ENCODE assay signal across 26 cellular contexts in genomic region chr2:33018271-33018670, GRCh38.
A peak's percentile ranks its signal among the peaks of the same experiment; 100 is the strongest.
DNase-seq lines count a peak whose midpoint lies in the region; ATAC-seq and TF ChIP-seq lines count a peak whose summit lies in the region.
"Had no signal": no experiment of that assay in that cellular context is flagged by ENCODE, and none has a peak within 500 bp of the region (broad histone marks: within the 10 kb centered on the region; RNA-seq: fewer than 3 reads in every experiment).

No MANE protein-coding gene starts in this region.

- H3K23ac ChIP-seq in trophoblast cell (ENCODE audit: low read length): no peak overlapping the region

- no peak overlapping the region for H2AK5ac ChIP-seq in trophoblast cell (ENCODE audit: low read length)

- H3K4ac ChIP-seq in trophoblast cell (ENCODE audit: low read depth, low read length): no peak overlapping the region

- H3K4me1 ChIP-seq in cardiac muscle cell (ENCODE audit: low read depth) (peaks cover 87% of the 10 kb centered on the region), GM23338 (ENCODE audit: insufficient read depth) (peaks cover 18% of the 10 kb centered on the region; the same call in 1 of the 2 replicates), trophoblast cell (ENCODE audit: control insufficient read depth in 1 of 2, insufficient read depth in 2 of 2, low read length in 2 of 2) (peaks cover 6 to 12% of the 10 kb centered on the region in 2 experiments), esophagus squamous epithelium (peaks cover 8 to 23% (median 10%) of the 10 kb centered on the region in 3 donors)
- H3K4me1 ChIP-seq: BLaER1, testis had no signal

- H3F3A ChIP-seq in GM23338 (replicated peaks; ENCODE audit: low read depth): no peaks in the 10 kb centered on the region

- H3K18ac ChIP-seq in trophoblast cell (ENCODE audit: low read length): no peak overlapping the region

- no peak overlapping the region for H3K14ac ChIP-seq in trophoblast cell (ENCODE audit: low read length)

- intact Hi-C loops in Right ventricle myocardium inferior (cut with DNase I) (no loop called here), esophagus squamous epithelium (cut with DNase I) (no loop called here)

- no peak overlapping the region for H3K4me3 ChIP-seq in cardiac muscle cell
- no peak overlapping the region for H3K4me3 ChIP-seq in GM23338
- no peak overlapping the region for H3K4me3 ChIP-seq in trophoblast cell (ENCODE audit: low read depth, low read length)
- no peak overlapping the region for H3K4me3 ChIP-seq in esophagus squamous epithelium
- H3K4me3 ChIP-seq: BLaER1, testis, uterus had no signal

- H3K27ac ChIP-seq in cardiac muscle cell (peak overlapping the region; percentile 94), GM23338 (ENCODE audit: low read depth) (no peak overlapping the region), trophoblast cell (ENCODE audit: low read depth, low read length) (no peak overlapping the region), esophagus squamous epithelium (peak overlapping the region in 1 of 4 donors; percentile 5)
- H3K27ac ChIP-seq: BLaER1, KMS-11, testis had no signal

- WGBS in trophoblast cell (ENCODE audit: extremely low coverage, insufficient coverage, insufficient read length): no CpG with 5 or more reads among the region's 2 CpGs
- 74 to 79% methylated on average over 2 of the region's 2 CpGs for WGBS in esophagus squamous epithelium, 2 donors

- H3K4me3 Mint-ChIP-seq in GM23338: no peak overlapping the region
- H3K4me3 Mint-ChIP-seq: activated CD8-positive, alpha-beta T cell treated with anti-CD3 and anti-CD28 coated beads for 36 hours; dendritic cell treated with granulocyte-macrophage colony-stimulating factor and Interleukin-4, amounts not matched to agents 40 ng/mL and 50 ng/mL, for 4 days; neural crest cell; T-helper 17 cell had no signal

- peaks cover 27% of the 10 kb centered on the region for H3K4me1 Mint-ChIP-seq in GM23338
- H3K4me1 Mint-ChIP-seq: T-helper 17 cell had no signal

- no peaks in the 10 kb centered on the region for H3K9me2 ChIP-seq in GM23338 (ENCODE audit: insufficient read depth)

- H3K9ac ChIP-seq in trophoblast cell (ENCODE audit: low read length): no peak overlapping the region
- H3K9ac ChIP-seq: BLaER1, KMS-11 had no signal

- no peak overlapping the region for H2BK120ac ChIP-seq in trophoblast cell (ENCODE audit: insufficient read depth, low read length, poor library complexity)

- no peak overlapping the region for H2BK5ac ChIP-seq in trophoblast cell (ENCODE audit: low read depth, low read length, poor library complexity)

- no peaks in the 10 kb centered on the region for H3K36me3 Mint-ChIP-seq in GM23338 (ENCODE audit: low read depth)
- H3K36me3 Mint-ChIP-seq: activated naive CD4-positive, alpha-beta T cell treated with anti-CD3 and anti-CD28 coated beads, Interleukin-2, amount 50 U/mL, for 72 hours had no signal

- H2AFZ ChIP-seq in GM23338 (no peak overlapping the region), trophoblast cell (ENCODE audit: insufficient read depth, low read length, poor library complexity) (no peak overlapping the region)

- no peak overlapping the region for H4K12ac ChIP-seq in trophoblast cell (ENCODE audit: low read depth, low read length)

- peaks cover 2% of the 10 kb centered on the region for H3K27me3 Mint-ChIP-seq in GM23338 (ENCODE audit: insufficient read depth, low read depth, poor library complexity)

- H3K4me2 ChIP-seq in GM23338 (no peak overlapping the region), trophoblast cell (ENCODE audit: low read length) (no peak overlapping the region)
- H3K4me2 ChIP-seq: BLaER1, KMS-11 had no signal

- no peaks in the 10 kb centered on the region for H3K27me3 ChIP-seq in cardiac muscle cell
- no peaks in the 10 kb centered on the region for H3K27me3 ChIP-seq in GM23338 (ENCODE audit: insufficient read depth)
- H3K27me3 ChIP-seq in trophoblast cell (ENCODE audit: insufficient read depth, low read length): no peaks in the 10 kb centered on the region
- no peaks in the 10 kb centered on the region for H3K27me3 ChIP-seq in esophagus squamous epithelium
- H3K27me3 ChIP-seq: BLaER1, testis, uterus had no signal

- H2BK12ac ChIP-seq in trophoblast cell (ENCODE audit: low read length): peak overlapping the region; percentile 53

- peaks cover 9% of the 10 kb centered on the region for H3K79me1 ChIP-seq in trophoblast cell (ENCODE audit: low read length)

- no peak for TF ChIP-seq CTCF in cardiac muscle cell (IDR thresholded peaks at IDR 0.05; ENCODE audit: low read depth, low read length)
- TF ChIP-seq CTCF in GM23338 (conservative IDR thresholded peaks at IDR 0.05; ENCODE audit: low read depth in 2 of 2): no peak; a peak in 1 of 4 replicates
- no peak for TF ChIP-seq CTCF in esophagus squamous epithelium (IDR thresholded peaks at IDR 0.05)

- ATAC-seq in Right ventricle myocardium inferior (no peak), GM23338 (no peak), HG03354 (IDR thresholded peaks at IDR 0.05; ENCODE audit: poor library complexity, severe bottlenecking, unreplicated experiment) (no peak)
- ATAC-seq: activated CD8-positive, alpha-beta T cell treated with anti-CD3 and anti-CD28 coated beads for 36 hours; activated naive CD4-positive, alpha-beta T cell treated with anti-CD3 and anti-CD28 coated beads, Interleukin-2, amount 50 U/mL, for 72 hours; T-helper 17 cell had no signal

- no peak for TF ChIP-seq POLR2A in esophagus squamous epithelium (IDR thresholded peaks at IDR 0.05)

- no peaks in the 10 kb centered on the region for H3K79me2 ChIP-seq in GM23338 (replicated peaks; ENCODE audit: insufficient read depth)
- H3K79me2 ChIP-seq in trophoblast cell (ENCODE audit: control insufficient read depth, insufficient read depth, low read length, poor library complexity): no peaks in the 10 kb centered on the region

- no peaks in the 10 kb centered on the region for H4K20me1 ChIP-seq in GM23338 (replicated peaks; ENCODE audit: insufficient read depth)
- H4K20me1 ChIP-seq: BLaER1 had no signal

- H3K9me3 ChIP-seq in cardiac muscle cell (ENCODE audit: low read depth): no peaks in the 10 kb centered on the region
- no peaks in the 10 kb centered on the region for H3K9me3 ChIP-seq in trophoblast cell (ENCODE audit: insufficient read depth, low read depth, low read length)
- no peaks in the 10 kb centered on the region for H3K9me3 ChIP-seq in esophagus squamous epithelium
- H3K9me3 ChIP-seq: BLaER1, testis, uterus had no signal

- DNase-seq in cardiac muscle cell (ENCODE audit: low read depth in 1 of 2, low spot score in 1 of 2): peak in 1 of 2 donors; percentile 46
- no peak for DNase-seq in Right ventricle myocardium inferior (ENCODE audit: missing footprints)
- no peak for DNase-seq in GM23338 (ENCODE audit: low spot score)
- peak; percentile 20 for DNase-seq in fibroblast of gingiva (ENCODE audit: low read depth)
- DNase-seq in trophoblast cell: peak in 1 of 2 donors; percentile 53
- no peak for DNase-seq in esophagus squamous epithelium (lab: John Stamatoyannopoulos, UW)
- DNase-seq in OCI-M1 (lab: John Stamatoyannopoulos, UW): no peak
- DNase-seq: 8988T; activated CD4-positive, alpha-beta T cell treated with anti-CD3 and anti-CD28 coated beads for 1 hour; activated CD8-positive, alpha-beta T cell treated with anti-CD3 and anti-CD28 coated beads for 36 hours; aorta; caudate nucleus; GDM1; MM.1S; NCI-H2081 treated with DMSO at 0.1 percent for 48 hours; NCI-H345; stimulated activated naive CD4-positive, alpha-beta T cell treated with Interleukin-2 at 50 U/mL for 16 hours; T-helper 17 cell; testis; uterus had no signal

- H3K9me3 Mint-ChIP-seq in GM23338: no peaks in the 10 kb centered on the region
- H3K9me3 Mint-ChIP-seq: activated CD8-positive, alpha-beta T cell treated with anti-CD3 and anti-CD28 coated beads for 36 hours; activated naive CD4-positive, alpha-beta T cell treated with anti-CD3 and anti-CD28 coated beads, Interleukin-2, amount 50 U/mL, for 72 hours; dendritic cell treated with granulocyte-macrophage colony-stimulating factor and Interleukin-4, amounts not matched to agents 40 ng/mL and 50 ng/mL, for 4 days; neural crest cell had no signal

- H3K36me3 ChIP-seq in cardiac muscle cell (no peaks in the 10 kb centered on the region), GM23338 (ENCODE audit: insufficient read depth) (no peaks in the 10 kb centered on the region), trophoblast cell (ENCODE audit: control insufficient read depth in 1 of 2, insufficient read depth in 2 of 2, low read length in 2 of 2) (no peaks in the 10 kb centered on the region), esophagus squamous epithelium (no peaks in the 10 kb centered on the region)
- H3K36me3 ChIP-seq: BLaER1, uterus had no signal

- H4K91ac ChIP-seq in trophoblast cell (ENCODE audit: low read depth, low read length): no peak overlapping the region

- H4K8ac ChIP-seq in trophoblast cell (ENCODE audit: low read depth, low read length): no peak overlapping the region

- H3K27ac Mint-ChIP-seq in GM23338: peak overlapping the region; percentile 17; the same call in 1 of the 2 replicates
- H3K27ac Mint-ChIP-seq: activated CD8-positive, alpha-beta T cell treated with anti-CD3 and anti-CD28 coated beads for 36 hours; activated naive CD4-positive, alpha-beta T cell treated with anti-CD3 and anti-CD28 coated beads, Interleukin-2, amount 50 U/mL, for 72 hours; dendritic cell treated with granulocyte-macrophage colony-stimulating factor and Interleukin-4, amounts not matched to agents 40 ng/mL and 50 ng/mL, for 4 days; T-helper 17 cell had no signal

TF ChIP-seq in GM23338, 12 proteins besides CTCF, POLR2A, EP300 and RAD21 (continues in another document):
- TF ChIP-seq STAT1 (IDR thresholded peaks at IDR 0.05; ENCODE audit: unreplicated experiment) (no peak), CREB1 (CRISPR knock-in tag; IDR thresholded peaks at IDR 0.05; ENCODE audit: low read depth) (no peak), ETS1 (IDR thresholded peaks at IDR 0.05) (no peak)
